1 cellular context compared by ENCODE assay signal in the genomic region with DNA sequence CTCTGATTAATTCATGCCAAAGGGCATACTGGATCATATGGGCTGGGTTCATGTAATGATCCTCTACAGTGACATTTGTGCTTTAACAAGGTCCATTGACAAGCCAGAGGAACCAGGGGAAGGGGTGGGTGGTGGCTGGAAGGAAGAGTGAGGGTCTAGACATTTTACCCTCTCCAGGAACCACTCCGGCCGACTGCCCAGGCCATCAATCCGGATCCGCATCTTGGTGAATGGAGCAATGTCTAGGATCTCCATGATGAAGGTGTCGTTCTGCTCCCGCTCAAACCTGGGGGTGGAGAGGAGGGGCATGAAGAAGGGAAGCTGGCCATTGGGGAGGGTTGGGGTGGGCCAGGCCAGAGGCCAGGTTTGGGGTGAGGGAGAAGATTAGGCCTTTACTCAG.
TF ChIP-seq lines count a peak whose summit lies in the region.

No MANE protein-coding gene starts in this region.

TF ChIP-seq in WTC11, 78 proteins besides CTCF, POLR2A, EP300 and RAD21 (continued from another document):
- TF ChIP-seq, protein P1, sequence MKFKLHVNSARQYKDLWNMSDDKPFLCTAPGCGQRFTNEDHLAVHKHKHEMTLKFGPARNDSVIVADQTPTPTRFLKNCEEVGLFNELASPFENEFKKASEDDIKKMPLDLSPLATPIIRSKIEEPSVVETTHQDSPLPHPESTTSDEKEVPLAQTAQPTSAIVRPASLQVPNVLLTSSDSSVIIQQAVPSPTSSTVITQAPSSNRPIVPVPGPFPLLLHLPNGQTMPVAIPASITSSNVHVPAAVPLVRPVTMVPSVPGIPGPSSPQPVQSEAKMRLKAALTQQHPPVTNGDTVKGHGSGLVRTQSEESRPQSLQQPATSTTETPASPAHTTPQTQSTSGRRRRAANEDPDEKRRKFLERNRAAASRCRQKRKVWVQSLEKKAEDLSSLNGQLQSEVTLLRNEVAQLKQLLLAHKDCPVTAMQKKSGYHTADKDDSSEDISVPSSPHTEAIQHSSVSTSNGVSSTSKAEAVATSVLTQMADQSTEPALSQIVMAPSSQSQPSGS (CRISPR knock-in tag; IDR thresholded peaks at IDR 0.05; ENCODE audit: borderline replicate concordance, low read depth), result no peak
- TF ChIP-seq, protein P2, sequence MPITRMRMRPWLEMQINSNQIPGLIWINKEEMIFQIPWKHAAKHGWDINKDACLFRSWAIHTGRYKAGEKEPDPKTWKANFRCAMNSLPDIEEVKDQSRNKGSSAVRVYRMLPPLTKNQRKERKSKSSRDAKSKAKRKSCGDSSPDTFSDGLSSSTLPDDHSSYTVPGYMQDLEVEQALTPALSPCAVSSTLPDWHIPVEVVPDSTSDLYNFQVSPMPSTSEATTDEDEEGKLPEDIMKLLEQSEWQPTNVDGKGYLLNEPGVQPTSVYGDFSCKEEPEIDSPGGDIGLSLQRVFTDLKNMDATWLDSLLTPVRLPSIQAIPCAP (CRISPR knock-in tag; IDR thresholded peaks at IDR 0.05), result no peak
- TF ChIP-seq, protein P3, sequence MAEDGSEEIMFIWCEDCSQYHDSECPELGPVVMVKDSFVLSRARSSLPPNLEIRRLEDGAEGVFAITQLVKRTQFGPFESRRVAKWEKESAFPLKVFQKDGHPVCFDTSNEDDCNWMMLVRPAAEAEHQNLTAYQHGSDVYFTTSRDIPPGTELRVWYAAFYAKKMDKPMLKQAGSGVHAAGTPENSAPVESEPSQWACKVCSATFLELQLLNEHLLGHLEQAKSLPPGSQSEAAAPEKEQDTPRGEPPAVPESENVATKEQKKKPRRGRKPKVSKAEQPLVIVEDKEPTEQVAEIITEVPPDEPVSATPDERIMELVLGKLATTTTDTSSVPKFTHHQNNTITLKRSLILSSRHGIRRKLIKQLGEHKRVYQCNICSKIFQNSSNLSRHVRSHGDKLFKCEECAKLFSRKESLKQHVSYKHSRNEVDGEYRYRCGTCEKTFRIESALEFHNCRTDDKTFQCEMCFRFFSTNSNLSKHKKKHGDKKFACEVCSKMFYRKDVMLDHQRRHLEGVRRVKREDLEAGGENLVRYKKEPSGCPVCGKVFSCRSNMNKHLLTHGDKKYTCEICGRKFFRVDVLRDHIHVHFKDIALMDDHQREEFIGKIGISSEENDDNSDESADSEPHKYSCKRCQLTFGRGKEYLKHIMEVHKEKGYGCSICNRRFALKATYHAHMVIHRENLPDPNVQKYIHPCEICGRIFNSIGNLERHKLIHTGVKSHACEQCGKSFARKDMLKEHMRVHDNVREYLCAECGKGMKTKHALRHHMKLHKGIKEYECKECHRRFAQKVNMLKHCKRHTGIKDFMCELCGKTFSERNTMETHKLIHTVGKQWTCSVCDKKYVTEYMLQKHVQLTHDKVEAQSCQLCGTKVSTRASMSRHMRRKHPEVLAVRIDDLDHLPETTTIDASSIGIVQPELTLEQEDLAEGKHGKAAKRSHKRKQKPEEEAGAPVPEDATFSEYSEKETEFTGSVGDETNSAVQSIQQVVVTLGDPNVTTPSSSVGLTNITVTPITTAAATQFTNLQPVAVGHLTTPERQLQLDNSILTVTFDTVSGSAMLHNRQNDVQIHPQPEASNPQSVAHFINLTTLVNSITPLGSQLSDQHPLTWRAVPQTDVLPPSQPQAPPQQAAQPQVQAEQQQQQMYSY (CRISPR knock-in tag; IDR thresholded peaks at IDR 0.05), result peak; percentile 70
